Comparison of ENCODE assay signal across 1 cellular context in the genomic region with DNA sequence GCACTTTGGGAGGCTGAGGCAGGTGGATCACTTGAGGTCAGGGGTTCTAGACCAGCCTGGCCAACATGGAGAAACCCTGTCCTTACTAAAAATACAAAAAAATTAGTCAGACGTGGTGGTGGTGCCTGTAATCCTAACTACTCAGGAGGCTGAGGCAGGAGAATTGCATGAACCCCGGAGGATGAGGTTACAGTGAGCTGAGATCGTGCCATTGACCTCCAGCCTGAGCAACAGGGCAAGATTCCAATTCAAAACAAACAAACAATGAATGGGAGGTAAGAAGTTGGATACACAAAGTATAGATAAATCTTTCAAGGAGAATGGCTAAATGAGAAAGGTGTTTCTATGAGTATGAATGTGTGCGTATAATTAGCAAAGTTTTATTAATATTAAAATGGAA.
TF ChIP-seq lines count a peak whose summit lies in the region.

No MANE protein-coding gene starts in this region.

TF ChIP-seq in HepG2, 621 proteins besides CTCF, POLR2A, EP300 and RAD21 (continues in another document):
- no peak for TF ChIP-seq KLF16 (CRISPR knock-in tag; IDR thresholded peaks at IDR 0.05)
- TF ChIP-seq, protein P1, sequence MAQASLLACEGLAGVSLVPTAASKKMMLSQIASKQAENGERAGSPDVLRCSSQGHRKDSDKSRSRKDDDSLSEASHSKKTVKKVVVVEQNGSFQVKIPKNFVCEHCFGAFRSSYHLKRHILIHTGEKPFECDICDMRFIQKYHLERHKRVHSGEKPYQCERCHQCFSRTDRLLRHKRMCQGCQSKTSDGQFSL (CRISPR knock-in tag; IDR thresholded peaks at IDR 0.05) = no peak
- no peak for TF ChIP-seq NCOA1 (CRISPR knock-in tag; IDR thresholded peaks at IDR 0.05)
- TF ChIP-seq, protein P2, sequence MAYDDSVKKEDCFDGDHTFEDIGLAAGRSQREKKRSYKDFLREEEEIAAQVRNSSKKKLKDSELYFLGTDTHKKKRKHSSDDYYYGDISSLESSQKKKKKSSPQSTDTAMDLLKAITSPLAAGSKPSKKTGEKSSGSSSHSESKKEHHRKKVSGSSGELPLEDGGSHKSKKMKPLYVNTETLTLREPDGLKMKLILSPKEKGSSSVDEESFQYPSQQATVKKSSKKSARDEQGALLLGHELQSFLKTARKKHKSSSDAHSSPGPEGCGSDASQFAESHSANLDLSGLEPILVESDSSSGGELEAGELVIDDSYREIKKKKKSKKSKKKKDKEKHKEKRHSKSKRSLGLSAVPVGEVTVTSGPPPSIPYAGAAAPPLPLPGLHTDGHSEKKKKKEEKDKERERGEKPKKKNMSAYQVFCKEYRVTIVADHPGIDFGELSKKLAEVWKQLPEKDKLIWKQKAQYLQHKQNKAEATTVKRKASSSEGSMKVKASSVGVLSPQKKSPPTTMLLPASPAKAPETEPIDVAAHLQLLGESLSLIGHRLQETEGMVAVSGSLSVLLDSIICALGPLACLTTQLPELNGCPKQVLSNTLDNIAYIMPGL (CRISPR knock-in tag; IDR thresholded peaks at IDR 0.05; ENCODE audit: borderline replicate concordance in 1 of 2, low read depth in 1 of 2) = no peak
- TF ChIP-seq IKZF4 (CRISPR knock-in tag; IDR thresholded peaks at IDR 0.05; ENCODE audit: borderline replicate concordance, low read depth, not compliant biosample characterization) = no peak
- no peak for TF ChIP-seq ATF7 (IDR thresholded peaks at IDR 0.05)
- no peak for TF ChIP-seq ATF7 (CRISPR knock-in tag; IDR thresholded peaks at IDR 0.05)
- TF ChIP-seq ZNF33B (CRISPR knock-in tag; IDR thresholded peaks at IDR 0.05) = no peak
- no peak for TF ChIP-seq PAWR (CRISPR knock-in tag; IDR thresholded peaks at IDR 0.05; ENCODE audit: borderline replicate concordance)
- TF ChIP-seq SMARCC2 (IDR thresholded peaks at IDR 0.05) = no peak
- TF ChIP-seq, protein P3, sequence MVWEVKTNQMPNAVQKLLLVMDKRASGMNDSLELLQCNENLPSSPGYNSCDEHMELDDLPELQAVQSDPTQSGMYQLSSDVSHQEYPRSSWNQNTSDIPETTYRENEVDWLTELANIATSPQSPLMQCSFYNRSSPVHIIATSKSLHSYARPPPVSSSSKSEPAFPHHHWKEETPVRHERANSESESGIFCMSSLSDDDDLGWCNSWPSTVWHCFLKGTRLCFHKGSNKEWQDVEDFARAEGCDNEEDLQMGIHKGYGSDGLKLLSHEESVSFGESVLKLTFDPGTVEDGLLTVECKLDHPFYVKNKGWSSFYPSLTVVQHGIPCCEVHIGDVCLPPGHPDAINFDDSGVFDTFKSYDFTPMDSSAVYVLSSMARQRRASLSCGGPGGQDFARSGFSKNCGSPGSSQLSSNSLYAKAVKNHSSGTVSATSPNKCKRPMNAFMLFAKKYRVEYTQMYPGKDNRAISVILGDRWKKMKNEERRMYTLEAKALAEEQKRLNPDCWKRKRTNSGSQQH (CRISPR knock-in tag; IDR thresholded peaks at IDR 0.05; ENCODE audit: low read depth) = no peak
- TF ChIP-seq MZF1 (CRISPR knock-in tag; IDR thresholded peaks at IDR 0.05; ENCODE audit: borderline replicate concordance) = no peak
- no peak for TF ChIP-seq ELF4 (CRISPR knock-in tag; IDR thresholded peaks at IDR 0.05; ENCODE audit: borderline replicate concordance)
- 0 out of 4 replicates have a peak, but pooled peaks of 1 of the 2 experiments have one; percentile 25 for TF ChIP-seq NR2F1 (CRISPR knock-in tag; IDR thresholded peaks at IDR 0.05)
- TF ChIP-seq ZNF382 (CRISPR knock-in tag; IDR thresholded peaks at IDR 0.05; ENCODE audit: borderline replicate concordance) = no peak
- no peak for TF ChIP-seq ZNF761 (CRISPR knock-in tag; conservative IDR thresholded peaks at IDR 0.05)
- TF ChIP-seq, protein P4, sequence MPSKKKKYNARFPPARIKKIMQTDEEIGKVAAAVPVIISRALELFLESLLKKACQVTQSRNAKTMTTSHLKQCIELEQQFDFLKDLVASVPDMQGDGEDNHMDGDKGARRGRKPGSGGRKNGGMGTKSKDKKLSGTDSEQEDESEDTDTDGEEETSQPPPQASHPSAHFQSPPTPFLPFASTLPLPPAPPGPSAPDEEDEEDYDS (CRISPR knock-in tag; IDR thresholded peaks at IDR 0.05) = no peak
- TF ChIP-seq ARNT2 (CRISPR knock-in tag; IDR thresholded peaks at IDR 0.05; ENCODE audit: low read depth) = no peak
- no peak for TF ChIP-seq ETV5 (CRISPR knock-in tag; IDR thresholded peaks at IDR 0.05; ENCODE audit: borderline replicate concordance)
- TF ChIP-seq, protein P5, sequence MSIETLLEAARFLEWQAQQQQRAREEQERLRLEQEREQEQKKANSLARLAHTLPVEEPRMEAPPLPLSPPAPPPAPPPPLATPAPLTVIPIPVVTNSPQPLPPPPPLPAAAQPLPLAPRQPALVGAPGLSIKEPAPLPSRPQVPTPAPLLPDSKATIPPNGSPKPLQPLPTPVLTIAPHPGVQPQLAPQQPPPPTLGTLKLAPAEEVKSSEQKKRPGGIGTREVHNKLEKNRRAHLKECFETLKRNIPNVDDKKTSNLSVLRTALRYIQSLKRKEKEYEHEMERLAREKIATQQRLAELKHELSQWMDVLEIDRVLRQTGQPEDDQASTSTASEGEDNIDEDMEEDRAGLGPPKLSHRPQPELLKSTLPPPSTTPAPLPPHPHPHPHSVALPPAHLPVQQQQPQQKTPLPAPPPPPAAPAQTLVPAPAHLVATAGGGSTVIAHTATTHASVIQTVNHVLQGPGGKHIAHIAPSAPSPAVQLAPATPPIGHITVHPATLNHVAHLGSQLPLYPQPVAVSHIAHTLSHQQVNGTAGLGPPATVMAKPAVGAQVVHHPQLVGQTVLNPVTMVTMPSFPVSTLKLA (IDR thresholded peaks at IDR 0.05) = no peak
- no peak for TF ChIP-seq NFKB2 (CRISPR knock-in tag; IDR thresholded peaks at IDR 0.05; ENCODE audit: borderline replicate concordance)
- TF ChIP-seq SNAI1 (CRISPR knock-in tag; IDR thresholded peaks at IDR 0.05; ENCODE audit: borderline replicate concordance) = no peak
- TF ChIP-seq, protein P6, sequence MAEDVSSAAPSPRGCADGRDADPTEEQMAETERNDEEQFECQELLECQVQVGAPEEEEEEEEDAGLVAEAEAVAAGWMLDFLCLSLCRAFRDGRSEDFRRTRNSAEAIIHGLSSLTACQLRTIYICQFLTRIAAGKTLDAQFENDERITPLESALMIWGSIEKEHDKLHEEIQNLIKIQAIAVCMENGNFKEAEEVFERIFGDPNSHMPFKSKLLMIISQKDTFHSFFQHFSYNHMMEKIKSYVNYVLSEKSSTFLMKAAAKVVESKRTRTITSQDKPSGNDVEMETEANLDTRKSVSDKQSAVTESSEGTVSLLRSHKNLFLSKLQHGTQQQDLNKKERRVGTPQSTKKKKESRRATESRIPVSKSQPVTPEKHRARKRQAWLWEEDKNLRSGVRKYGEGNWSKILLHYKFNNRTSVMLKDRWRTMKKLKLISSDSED (CRISPR knock-in tag; IDR thresholded peaks at IDR 0.05) = no peak
- no peak for TF ChIP-seq SRSF4 (IDR thresholded peaks at IDR 0.05; ENCODE audit: low read depth, low read length, poor library complexity, severe bottlenecking)
- no peak for TF ChIP-seq ZNF343 (CRISPR knock-in tag; IDR thresholded peaks at IDR 0.05)
- no peak for TF ChIP-seq JUND (CRISPR knock-in tag; IDR thresholded peaks at IDR 0.05)
- TF ChIP-seq, protein P7, sequence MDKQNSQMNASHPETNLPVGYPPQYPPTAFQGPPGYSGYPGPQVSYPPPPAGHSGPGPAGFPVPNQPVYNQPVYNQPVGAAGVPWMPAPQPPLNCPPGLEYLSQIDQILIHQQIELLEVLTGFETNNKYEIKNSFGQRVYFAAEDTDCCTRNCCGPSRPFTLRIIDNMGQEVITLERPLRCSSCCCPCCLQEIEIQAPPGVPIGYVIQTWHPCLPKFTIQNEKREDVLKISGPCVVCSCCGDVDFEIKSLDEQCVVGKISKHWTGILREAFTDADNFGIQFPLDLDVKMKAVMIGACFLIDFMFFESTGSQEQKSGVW (CRISPR knock-in tag; IDR thresholded peaks at IDR 0.05; ENCODE audit: borderline replicate concordance) = no peak
- no peak for TF ChIP-seq SP140L (CRISPR knock-in tag; IDR thresholded peaks at IDR 0.05; ENCODE audit: borderline replicate concordance)
- no peak for TF ChIP-seq TBX3 (IDR thresholded peaks at IDR 0.05; ENCODE audit: borderline replicate concordance)
- TF ChIP-seq ZSCAN30 (CRISPR knock-in tag; IDR thresholded peaks at IDR 0.05) = no peak
- TF ChIP-seq ZNF234 (CRISPR knock-in tag; conservative IDR thresholded peaks at IDR 0.05) = no peak
- no peak for TF ChIP-seq ZNF660 (CRISPR knock-in tag; IDR thresholded peaks at IDR 0.05; ENCODE audit: borderline replicate concordance, low read depth)
- TF ChIP-seq, protein P8, sequence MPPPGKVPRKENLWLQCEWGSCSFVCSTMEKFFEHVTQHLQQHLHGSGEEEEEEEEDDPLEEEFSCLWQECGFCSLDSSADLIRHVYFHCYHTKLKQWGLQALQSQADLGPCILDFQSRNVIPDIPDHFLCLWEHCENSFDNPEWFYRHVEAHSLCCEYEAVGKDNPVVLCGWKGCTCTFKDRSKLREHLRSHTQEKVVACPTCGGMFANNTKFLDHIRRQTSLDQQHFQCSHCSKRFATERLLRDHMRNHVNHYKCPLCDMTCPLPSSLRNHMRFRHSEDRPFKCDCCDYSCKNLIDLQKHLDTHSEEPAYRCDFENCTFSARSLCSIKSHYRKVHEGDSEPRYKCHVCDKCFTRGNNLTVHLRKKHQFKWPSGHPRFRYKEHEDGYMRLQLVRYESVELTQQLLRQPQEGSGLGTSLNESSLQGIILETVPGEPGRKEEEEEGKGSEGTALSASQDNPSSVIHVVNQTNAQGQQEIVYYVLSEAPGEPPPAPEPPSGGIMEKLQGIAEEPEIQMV (CRISPR knock-in tag; IDR thresholded peaks at IDR 0.05; ENCODE audit: low read depth) = no peak
- TF ChIP-seq GATAD2A (CRISPR knock-in tag; IDR thresholded peaks at IDR 0.05) = peak; percentile 44; the same call in 1 of the 2 replicates
- no peak for TF ChIP-seq ZNF354B (CRISPR knock-in tag; IDR thresholded peaks at IDR 0.05)
- no peak for TF ChIP-seq SNAPC2 (CRISPR knock-in tag; IDR thresholded peaks at IDR 0.05)
- peak; percentile 72; the same call in 1 of the 2 replicates for TF ChIP-seq ZMYM4 (CRISPR knock-in tag; IDR thresholded peaks at IDR 0.05)
- TF ChIP-seq, protein P9, sequence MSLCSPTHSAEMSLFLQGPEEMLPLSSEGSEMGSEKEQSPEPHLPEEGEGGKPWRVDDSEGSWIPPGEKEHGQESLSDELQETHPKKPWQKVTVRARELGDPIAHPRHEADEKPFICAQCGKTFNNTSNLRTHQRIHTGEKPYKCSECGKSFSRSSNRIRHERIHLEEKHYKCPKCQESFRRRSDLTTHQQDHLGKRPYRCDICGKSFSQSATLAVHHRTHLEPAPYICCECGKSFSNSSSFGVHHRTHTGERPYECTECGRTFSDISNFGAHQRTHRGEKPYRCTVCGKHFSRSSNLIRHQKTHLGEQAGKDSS (CRISPR knock-in tag; IDR thresholded peaks at IDR 0.05; ENCODE audit: borderline replicate concordance, low read depth) = no peak
- no peak for TF ChIP-seq ZNF205 (CRISPR knock-in tag; IDR thresholded peaks at IDR 0.05)
- TF ChIP-seq SYNCRIP (IDR thresholded peaks at IDR 0.05; ENCODE audit: insufficient read depth, low read depth, low read length) = no peak
- no peak for TF ChIP-seq THYN1 (CRISPR knock-in tag; IDR thresholded peaks at IDR 0.05; ENCODE audit: borderline replicate concordance, low read depth)
- TF ChIP-seq, protein P10, sequence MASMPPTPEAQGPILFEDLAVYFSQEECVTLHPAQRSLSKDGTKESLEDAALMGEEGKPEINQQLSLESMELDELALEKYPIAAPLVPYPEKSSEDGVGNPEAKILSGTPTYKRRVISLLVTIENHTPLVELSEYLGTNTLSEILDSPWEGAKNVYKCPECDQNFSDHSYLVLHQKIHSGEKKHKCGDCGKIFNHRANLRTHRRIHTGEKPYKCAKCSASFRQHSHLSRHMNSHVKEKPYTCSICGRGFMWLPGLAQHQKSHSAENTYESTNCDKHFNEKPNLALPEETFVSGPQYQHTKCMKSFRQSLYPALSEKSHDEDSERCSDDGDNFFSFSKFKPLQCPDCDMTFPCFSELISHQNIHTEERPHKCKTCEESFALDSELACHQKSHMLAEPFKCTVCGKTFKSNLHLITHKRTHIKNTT (CRISPR knock-in tag; IDR thresholded peaks at IDR 0.05) = no peak
- TF ChIP-seq, protein P11, sequence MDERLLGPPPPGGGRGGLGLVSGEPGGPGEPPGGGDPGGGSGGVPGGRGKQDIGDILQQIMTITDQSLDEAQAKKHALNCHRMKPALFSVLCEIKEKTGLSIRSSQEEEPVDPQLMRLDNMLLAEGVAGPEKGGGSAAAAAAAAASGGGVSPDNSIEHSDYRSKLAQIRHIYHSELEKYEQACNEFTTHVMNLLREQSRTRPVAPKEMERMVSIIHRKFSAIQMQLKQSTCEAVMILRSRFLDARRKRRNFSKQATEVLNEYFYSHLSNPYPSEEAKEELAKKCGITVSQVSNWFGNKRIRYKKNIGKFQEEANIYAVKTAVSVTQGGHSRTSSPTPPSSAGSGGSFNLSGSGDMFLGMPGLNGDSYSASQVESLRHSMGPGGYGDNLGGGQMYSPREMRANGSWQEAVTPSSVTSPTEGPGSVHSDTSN (CRISPR knock-in tag; IDR thresholded peaks at IDR 0.05) = no peak
- TF ChIP-seq ZFYVE20 (CRISPR knock-in tag; IDR thresholded peaks at IDR 0.05; ENCODE audit: borderline replicate concordance, low read depth) = no peak
- no peak for TF ChIP-seq POLR2AphosphoS2 (IDR thresholded peaks at IDR 0.05; ENCODE audit: low read depth, low read length)
- no peak for TF ChIP-seq HDAC6 (IDR thresholded peaks at IDR 0.05; ENCODE audit: low read depth, low read length)
- no peak for TF ChIP-seq DPF2 (CRISPR knock-in tag; IDR thresholded peaks at IDR 0.05; ENCODE audit: borderline replicate concordance, low read depth)
- no peak for TF ChIP-seq ZBTB8A (CRISPR knock-in tag; IDR thresholded peaks at IDR 0.05; ENCODE audit: borderline replicate concordance, low read depth)
- TF ChIP-seq, protein P12, sequence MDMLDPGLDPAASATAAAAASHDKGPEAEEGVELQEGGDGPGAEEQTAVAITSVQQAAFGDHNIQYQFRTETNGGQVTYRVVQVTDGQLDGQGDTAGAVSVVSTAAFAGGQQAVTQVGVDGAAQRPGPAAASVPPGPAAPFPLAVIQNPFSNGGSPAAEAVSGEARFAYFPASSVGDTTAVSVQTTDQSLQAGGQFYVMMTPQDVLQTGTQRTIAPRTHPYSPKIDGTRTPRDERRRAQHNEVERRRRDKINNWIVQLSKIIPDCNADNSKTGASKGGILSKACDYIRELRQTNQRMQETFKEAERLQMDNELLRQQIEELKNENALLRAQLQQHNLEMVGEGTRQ (IDR thresholded peaks at IDR 0.05; ENCODE audit: low read depth, low read length) = no peak
- TF ChIP-seq, protein P12 (CRISPR knock-in tag; IDR thresholded peaks at IDR 0.05; ENCODE audit: borderline replicate concordance) = no peak
- no peak for TF ChIP-seq ZNF557 (CRISPR knock-in tag; IDR thresholded peaks at IDR 0.05)
- TF ChIP-seq GZF1 (CRISPR knock-in tag; IDR thresholded peaks at IDR 0.05) = no peak
- TF ChIP-seq, protein P13, sequence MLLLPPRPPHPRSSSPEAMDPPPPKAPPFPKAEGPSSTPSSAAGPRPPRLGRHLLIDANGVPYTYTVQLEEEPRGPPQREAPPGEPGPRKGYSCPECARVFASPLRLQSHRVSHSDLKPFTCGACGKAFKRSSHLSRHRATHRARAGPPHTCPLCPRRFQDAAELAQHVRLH (CRISPR knock-in tag; IDR thresholded peaks at IDR 0.05; ENCODE audit: borderline replicate concordance, low read depth) = no peak
- TF ChIP-seq FOXA3 (CRISPR knock-in tag; IDR thresholded peaks at IDR 0.05) = peak; percentile 14; the same call in 1 of the 2 replicates
- TF ChIP-seq ZNF563 (CRISPR knock-in tag; IDR thresholded peaks at IDR 0.05) = no peak
